In the genomic region with DNA sequence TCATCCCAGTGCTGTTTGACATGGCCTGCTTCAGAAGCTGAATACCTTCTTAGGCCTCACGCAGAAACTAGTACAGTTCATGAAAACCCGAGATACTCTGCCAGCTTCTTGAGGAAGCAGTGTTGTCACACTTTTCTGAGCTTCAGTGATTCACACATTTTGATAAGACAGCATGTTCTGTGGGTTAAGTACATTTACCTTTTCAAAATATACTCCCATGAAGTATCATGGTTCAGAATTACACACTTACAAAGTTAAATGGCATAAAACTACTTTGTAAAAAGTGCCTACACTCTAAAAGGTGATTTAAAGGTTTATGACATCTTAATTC, we compare ENCODE assay signal across 24 cellular contexts.
"Had no signal": no experiment of that assay in that cellular context is flagged by ENCODE, and none has a peak within 500 bp of the region (broad histone marks: within the 10 kb centered on the region; RNA-seq: fewer than 3 reads in every experiment).

No MANE protein-coding gene starts in this region.

- ATAC-seq: activated CD8-positive, alpha-beta T cell treated with anti-CD3 and anti-CD28 coated beads, Interleukin-2, amount 10 ng/mL, durations not matched to agents 7 days and 5 days; body of pancreas; PC-3; T-helper 17 cell; WTC11 had no signal

- DNase-seq: activated CD4-positive, alpha-beta T cell treated with anti-CD3 and anti-CD28 coated beads for 48 hours; activated CD4-positive, alpha-beta T cell treated with anti-CD3 and anti-CD28 coated beads, Interleukin-2, amount 50 U/mL, for 4 hours; activated CD4-positive, CD25-positive, alpha-beta regulatory T cell treated with anti-CD3 and anti-CD28 coated beads, Interleukin-2, amount 50 U/mL, for 72 hours; activated CD8-positive, alpha-beta memory T cell treated with anti-CD3 and anti-CD28 coated beads, Interleukin-2, amount 50 U/mL, for 48 hours; activated CD8-positive, alpha-beta T cell treated with anti-CD3 and anti-CD28 coated beads, Interleukin-2, amount 10 ng/mL, durations not matched to agents 7 days and 5 days; activated naive CD4-positive, alpha-beta T cell treated with anti-CD3 and anti-CD28 coated beads, Interleukin-2, amount 50 U/mL, for 16 hours; activated naive CD8-positive, alpha-beta T cell treated with anti-CD3 and anti-CD28 coated beads, Interleukin-2, amount 10 ng/mL, durations not matched to agents 7 days and 5 days; activated T-cell treated with anti-CD3 and anti-CD28 coated beads, Interleukin-2, amount 50 U/mL, for 1 hour; adrenal gland; aorta; body of pancreas; Karpas-422; MM.1S; NCI-H1105; NCI-H1436; NCI-H1694 treated with DMSO at 0.1 percent for 48 hours; NCI-H2081; NCI-H510A treated with DMSO at 0.1 percent for 48 hours; NCI-H69; PC-3; SHP77; T-helper 17 cell; T-helper 9 cell had no signal

- H3K4me1 ChIP-seq: adrenal gland, body of pancreas had no signal

- H3K9me3 ChIP-seq: adrenal gland, body of pancreas had no signal

- H3K36me3 Mint-ChIP-seq: activated naive CD8-positive, alpha-beta T cell treated with anti-CD3 and anti-CD28 coated beads, Interleukin-2, amount 10 ng/mL, durations not matched to agents 7 days and 5 days had no signal

- H3K36me3 ChIP-seq: adrenal gland had no signal

- H3K4me3 Mint-ChIP-seq: activated CD8-positive, alpha-beta T cell treated with anti-CD3 and anti-CD28 coated beads, Interleukin-2, amount 10 ng/mL, durations not matched to agents 7 days and 5 days; activated naive CD8-positive, alpha-beta T cell treated with anti-CD3 and anti-CD28 coated beads, Interleukin-2, amount 10 ng/mL, durations not matched to agents 7 days and 5 days; T-helper 17 cell; WTC11 had no signal

- H3K27ac Mint-ChIP-seq: activated CD8-positive, alpha-beta T cell treated with anti-CD3 and anti-CD28 coated beads, Interleukin-2, amount 10 ng/mL, durations not matched to agents 7 days and 5 days; activated naive CD8-positive, alpha-beta T cell treated with anti-CD3 and anti-CD28 coated beads, Interleukin-2, amount 10 ng/mL, durations not matched to agents 7 days and 5 days; T-helper 17 cell; WTC11 had no signal

- H3K4me3 ChIP-seq: adrenal gland, body of pancreas had no signal

- H3K9me3 Mint-ChIP-seq: activated naive CD8-positive, alpha-beta T cell treated with anti-CD3 and anti-CD28 coated beads, Interleukin-2, amount 10 ng/mL, durations not matched to agents 7 days and 5 days; WTC11 had no signal

- H3K27ac ChIP-seq: adrenal gland, body of pancreas had no signal

- H3K4me1 Mint-ChIP-seq: activated naive CD8-positive, alpha-beta T cell treated with anti-CD3 and anti-CD28 coated beads, Interleukin-2, amount 10 ng/mL, durations not matched to agents 7 days and 5 days had no signal

- H3K27me3 ChIP-seq: adrenal gland, body of pancreas had no signal
